Comparison of ENCODE assay signal across 1 cellular context in the genomic region with DNA sequence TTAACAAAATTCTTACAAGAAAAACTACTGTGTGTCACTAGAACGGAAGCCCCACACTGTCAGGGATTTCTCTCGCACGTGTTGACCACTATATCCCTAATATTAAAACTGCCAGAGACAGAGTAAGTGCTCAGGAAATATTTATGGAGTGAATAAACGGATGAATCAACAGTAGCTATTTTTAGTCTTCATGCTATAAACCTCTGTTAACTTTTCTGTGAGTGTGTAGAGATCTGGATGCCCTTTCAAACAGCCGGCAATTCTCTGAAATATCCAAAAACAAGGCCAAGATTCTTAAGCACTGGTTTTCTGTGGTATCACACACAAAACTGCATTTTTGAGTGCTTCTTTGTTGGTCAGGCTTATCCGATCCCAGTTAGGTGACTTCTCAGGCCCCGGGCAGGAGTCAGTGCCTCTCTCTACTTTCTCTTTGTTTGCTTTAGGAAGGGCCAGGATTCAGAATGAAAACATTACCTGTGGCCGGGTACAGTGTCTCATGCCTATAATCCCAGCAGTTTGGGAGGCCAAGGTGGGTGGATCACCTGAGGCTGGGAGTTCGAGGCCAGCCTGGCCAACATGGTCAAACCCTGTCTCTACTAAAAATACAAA.
TF ChIP-seq lines count a peak whose summit lies in the region.

No MANE protein-coding gene starts in this region.

TF ChIP-seq in HepG2, 621 proteins besides CTCF, POLR2A, EP300 and RAD21 (continued from another document and continues in another):
- TF ChIP-seq ZNF773 (CRISPR knock-in tag; IDR thresholded peaks at IDR 0.05; ENCODE audit: borderline replicate concordance): no peak
- TF ChIP-seq, protein P1, sequence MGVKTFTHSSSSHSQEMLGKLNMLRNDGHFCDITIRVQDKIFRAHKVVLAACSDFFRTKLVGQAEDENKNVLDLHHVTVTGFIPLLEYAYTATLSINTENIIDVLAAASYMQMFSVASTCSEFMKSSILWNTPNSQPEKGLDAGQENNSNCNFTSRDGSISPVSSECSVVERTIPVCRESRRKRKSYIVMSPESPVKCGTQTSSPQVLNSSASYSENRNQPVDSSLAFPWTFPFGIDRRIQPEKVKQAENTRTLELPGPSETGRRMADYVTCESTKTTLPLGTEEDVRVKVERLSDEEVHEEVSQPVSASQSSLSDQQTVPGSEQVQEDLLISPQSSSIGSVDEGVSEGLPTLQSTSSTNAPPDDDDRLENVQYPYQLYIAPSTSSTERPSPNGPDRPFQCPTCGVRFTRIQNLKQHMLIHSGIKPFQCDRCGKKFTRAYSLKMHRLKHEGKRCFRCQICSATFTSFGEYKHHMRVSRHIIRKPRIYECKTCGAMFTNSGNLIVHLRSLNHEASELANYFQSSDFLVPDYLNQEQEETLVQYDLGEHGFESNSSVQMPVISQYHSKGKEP (CRISPR knock-in tag; IDR thresholded peaks at IDR 0.05): no peak
- TF ChIP-seq, protein P2, sequence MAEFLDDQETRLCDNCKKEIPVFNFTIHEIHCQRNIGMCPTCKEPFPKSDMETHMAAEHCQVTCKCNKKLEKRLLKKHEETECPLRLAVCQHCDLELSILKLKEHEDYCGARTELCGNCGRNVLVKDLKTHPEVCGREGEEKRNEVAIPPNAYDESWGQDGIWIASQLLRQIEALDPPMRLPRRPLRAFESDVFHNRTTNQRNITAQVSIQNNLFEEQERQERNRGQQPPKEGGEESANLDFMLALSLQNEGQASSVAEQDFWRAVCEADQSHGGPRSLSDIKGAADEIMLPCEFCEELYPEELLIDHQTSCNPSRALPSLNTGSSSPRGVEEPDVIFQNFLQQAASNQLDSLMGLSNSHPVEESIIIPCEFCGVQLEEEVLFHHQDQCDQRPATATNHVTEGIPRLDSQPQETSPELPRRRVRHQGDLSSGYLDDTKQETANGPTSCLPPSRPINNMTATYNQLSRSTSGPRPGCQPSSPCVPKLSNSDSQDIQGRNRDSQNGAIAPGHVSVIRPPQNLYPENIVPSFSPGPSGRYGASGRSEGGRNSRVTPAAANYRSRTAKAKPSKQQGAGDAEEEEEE (CRISPR knock-in tag; IDR thresholded peaks at IDR 0.05; ENCODE audit: borderline replicate concordance): no peak
- TF ChIP-seq KLF16 (CRISPR knock-in tag; IDR thresholded peaks at IDR 0.05): no peak
- no peak for TF ChIP-seq TRIM24 (CRISPR knock-in tag; IDR thresholded peaks at IDR 0.05)
- peak; percentile 33 for TF ChIP-seq TEAD3 (CRISPR knock-in tag; optimal IDR thresholded peaks at IDR 0.05; ENCODE audit: borderline replicate concordance)
- TF ChIP-seq ZNF556 (CRISPR knock-in tag; IDR thresholded peaks at IDR 0.05; ENCODE audit: borderline replicate concordance): 0 out of 2 replicates have a peak, but pooled peaks have one; percentile 28
- no peak for TF ChIP-seq TCF7L2 (IDR thresholded peaks at IDR 0.05; ENCODE audit: low read depth, low read length)
- TF ChIP-seq PITX1 (CRISPR knock-in tag; IDR thresholded peaks at IDR 0.05): peak; percentile 55; the same call in 1 of the 2 replicates
- TF ChIP-seq TBX3 (IDR thresholded peaks at IDR 0.05; ENCODE audit: borderline replicate concordance): no peak
- TF ChIP-seq EZH2 (conservative IDR thresholded peaks at IDR 0.05; ENCODE audit: low read depth, low read length): no peak
- TF ChIP-seq REXO4 (CRISPR knock-in tag; IDR thresholded peaks at IDR 0.05; ENCODE audit: borderline replicate concordance): no peak
- no peak for TF ChIP-seq RELA (CRISPR knock-in tag; IDR thresholded peaks at IDR 0.05)
- TF ChIP-seq ZNF776 (CRISPR knock-in tag; IDR thresholded peaks at IDR 0.05): no peak
- no peak for TF ChIP-seq SRSF9 (IDR thresholded peaks at IDR 0.05; ENCODE audit: borderline replicate concordance, insufficient read depth, low read depth, low read length, poor library complexity, severe bottlenecking)
- TF ChIP-seq, protein P3, sequence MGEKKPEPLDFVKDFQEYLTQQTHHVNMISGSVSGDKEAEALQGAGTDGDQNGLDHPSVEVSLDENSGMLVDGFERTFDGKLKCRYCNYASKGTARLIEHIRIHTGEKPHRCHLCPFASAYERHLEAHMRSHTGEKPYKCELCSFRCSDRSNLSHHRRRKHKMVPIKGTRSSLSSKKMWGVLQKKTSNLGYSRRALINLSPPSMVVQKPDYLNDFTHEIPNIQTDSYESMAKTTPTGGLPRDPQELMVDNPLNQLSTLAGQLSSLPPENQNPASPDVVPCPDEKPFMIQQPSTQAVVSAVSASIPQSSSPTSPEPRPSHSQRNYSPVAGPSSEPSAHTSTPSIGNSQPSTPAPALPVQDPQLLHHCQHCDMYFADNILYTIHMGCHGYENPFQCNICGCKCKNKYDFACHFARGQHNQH (CRISPR knock-in tag; IDR thresholded peaks at IDR 0.05): no peak
- no peak for TF ChIP-seq ZBTB38 (CRISPR knock-in tag; IDR thresholded peaks at IDR 0.05)
- TF ChIP-seq ZNF549 (CRISPR knock-in tag; IDR thresholded peaks at IDR 0.05): no peak
- TF ChIP-seq BCL6 (CRISPR knock-in tag; IDR thresholded peaks at IDR 0.05): no peak
- TF ChIP-seq, protein P4, sequence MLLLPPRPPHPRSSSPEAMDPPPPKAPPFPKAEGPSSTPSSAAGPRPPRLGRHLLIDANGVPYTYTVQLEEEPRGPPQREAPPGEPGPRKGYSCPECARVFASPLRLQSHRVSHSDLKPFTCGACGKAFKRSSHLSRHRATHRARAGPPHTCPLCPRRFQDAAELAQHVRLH (CRISPR knock-in tag; IDR thresholded peaks at IDR 0.05; ENCODE audit: borderline replicate concordance, low read depth): no peak
- no peak for TF ChIP-seq ZSCAN25 (CRISPR knock-in tag; IDR thresholded peaks at IDR 0.05)
- TF ChIP-seq ZNF101 (CRISPR knock-in tag; IDR thresholded peaks at IDR 0.05; ENCODE audit: borderline replicate concordance, low read depth): no peak
- no peak for TF ChIP-seq ARID2 (CRISPR knock-in tag; IDR thresholded peaks at IDR 0.05; ENCODE audit: borderline replicate concordance)
- no peak for TF ChIP-seq ZNF652 (CRISPR knock-in tag; IDR thresholded peaks at IDR 0.05; ENCODE audit: borderline replicate concordance, low read depth)
- TF ChIP-seq ZNF251 (CRISPR knock-in tag; IDR thresholded peaks at IDR 0.05): no peak
- no peak for TF ChIP-seq THYN1 (CRISPR knock-in tag; IDR thresholded peaks at IDR 0.05; ENCODE audit: borderline replicate concordance, low read depth)
- TF ChIP-seq, protein P5, sequence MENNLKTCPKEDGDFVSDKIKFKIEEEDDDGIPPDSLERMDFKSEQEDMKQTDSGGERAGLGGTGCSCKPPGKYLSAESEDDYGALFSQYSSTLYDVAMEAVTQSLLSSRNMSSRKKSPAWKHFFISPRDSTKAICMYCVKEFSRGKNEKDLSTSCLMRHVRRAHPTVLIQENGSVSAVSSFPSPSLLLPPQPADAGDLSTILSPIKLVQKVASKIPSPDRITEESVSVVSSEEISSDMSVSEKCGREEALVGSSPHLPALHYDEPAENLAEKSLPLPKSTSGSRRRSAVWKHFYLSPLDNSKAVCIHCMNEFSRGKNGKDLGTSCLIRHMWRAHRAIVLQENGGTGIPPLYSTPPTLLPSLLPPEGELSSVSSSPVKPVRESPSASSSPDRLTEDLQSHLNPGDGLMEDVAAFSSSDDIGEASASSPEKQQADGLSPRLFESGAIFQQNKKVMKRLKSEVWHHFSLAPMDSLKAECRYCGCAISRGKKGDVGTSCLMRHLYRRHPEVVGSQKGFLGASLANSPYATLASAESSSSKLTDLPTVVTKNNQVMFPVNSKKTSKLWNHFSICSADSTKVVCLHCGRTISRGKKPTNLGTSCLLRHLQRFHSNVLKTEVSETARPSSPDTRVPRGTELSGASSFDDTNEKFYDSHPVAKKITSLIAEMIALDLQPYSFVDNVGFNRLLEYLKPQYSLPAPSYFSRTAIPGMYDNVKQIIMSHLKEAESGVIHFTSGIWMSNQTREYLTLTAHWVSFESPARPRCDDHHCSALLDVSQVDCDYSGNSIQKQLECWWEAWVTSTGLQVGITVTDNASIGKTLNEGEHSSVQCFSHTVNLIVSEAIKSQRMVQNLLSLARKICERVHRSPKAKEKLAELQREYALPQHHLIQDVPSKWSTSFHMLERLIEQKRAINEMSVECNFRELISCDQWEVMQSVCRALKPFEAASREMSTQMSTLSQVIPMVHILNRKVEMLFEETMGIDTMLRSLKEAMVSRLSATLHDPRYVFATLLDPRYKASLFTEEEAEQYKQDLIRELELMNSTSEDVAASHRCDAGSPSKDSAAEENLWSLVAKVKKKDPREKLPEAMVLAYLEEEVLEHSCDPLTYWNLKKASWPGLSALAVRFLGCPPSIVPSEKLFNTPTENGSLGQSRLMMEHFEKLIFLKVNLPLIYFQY (CRISPR knock-in tag; IDR thresholded peaks at IDR 0.05; ENCODE audit: borderline replicate concordance): no peak
- no peak for TF ChIP-seq HNRNPK (IDR thresholded peaks at IDR 0.05; ENCODE audit: low read depth, low read length, poor library complexity, severe bottlenecking)
- TF ChIP-seq MBNL3 (CRISPR knock-in tag; conservative IDR thresholded peaks at IDR 0.05): no peak
- no peak for TF ChIP-seq ZNF619 (CRISPR knock-in tag; IDR thresholded peaks at IDR 0.05)
- no peak for TF ChIP-seq ZNF329 (CRISPR knock-in tag; IDR thresholded peaks at IDR 0.05; ENCODE audit: low read depth)
- TF ChIP-seq, protein P6, sequence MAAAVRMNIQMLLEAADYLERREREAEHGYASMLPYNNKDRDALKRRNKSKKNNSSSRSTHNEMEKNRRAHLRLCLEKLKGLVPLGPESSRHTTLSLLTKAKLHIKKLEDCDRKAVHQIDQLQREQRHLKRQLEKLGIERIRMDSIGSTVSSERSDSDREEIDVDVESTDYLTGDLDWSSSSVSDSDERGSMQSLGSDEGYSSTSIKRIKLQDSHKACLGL (CRISPR knock-in tag; IDR thresholded peaks at IDR 0.05): no peak
- TF ChIP-seq, protein P7, sequence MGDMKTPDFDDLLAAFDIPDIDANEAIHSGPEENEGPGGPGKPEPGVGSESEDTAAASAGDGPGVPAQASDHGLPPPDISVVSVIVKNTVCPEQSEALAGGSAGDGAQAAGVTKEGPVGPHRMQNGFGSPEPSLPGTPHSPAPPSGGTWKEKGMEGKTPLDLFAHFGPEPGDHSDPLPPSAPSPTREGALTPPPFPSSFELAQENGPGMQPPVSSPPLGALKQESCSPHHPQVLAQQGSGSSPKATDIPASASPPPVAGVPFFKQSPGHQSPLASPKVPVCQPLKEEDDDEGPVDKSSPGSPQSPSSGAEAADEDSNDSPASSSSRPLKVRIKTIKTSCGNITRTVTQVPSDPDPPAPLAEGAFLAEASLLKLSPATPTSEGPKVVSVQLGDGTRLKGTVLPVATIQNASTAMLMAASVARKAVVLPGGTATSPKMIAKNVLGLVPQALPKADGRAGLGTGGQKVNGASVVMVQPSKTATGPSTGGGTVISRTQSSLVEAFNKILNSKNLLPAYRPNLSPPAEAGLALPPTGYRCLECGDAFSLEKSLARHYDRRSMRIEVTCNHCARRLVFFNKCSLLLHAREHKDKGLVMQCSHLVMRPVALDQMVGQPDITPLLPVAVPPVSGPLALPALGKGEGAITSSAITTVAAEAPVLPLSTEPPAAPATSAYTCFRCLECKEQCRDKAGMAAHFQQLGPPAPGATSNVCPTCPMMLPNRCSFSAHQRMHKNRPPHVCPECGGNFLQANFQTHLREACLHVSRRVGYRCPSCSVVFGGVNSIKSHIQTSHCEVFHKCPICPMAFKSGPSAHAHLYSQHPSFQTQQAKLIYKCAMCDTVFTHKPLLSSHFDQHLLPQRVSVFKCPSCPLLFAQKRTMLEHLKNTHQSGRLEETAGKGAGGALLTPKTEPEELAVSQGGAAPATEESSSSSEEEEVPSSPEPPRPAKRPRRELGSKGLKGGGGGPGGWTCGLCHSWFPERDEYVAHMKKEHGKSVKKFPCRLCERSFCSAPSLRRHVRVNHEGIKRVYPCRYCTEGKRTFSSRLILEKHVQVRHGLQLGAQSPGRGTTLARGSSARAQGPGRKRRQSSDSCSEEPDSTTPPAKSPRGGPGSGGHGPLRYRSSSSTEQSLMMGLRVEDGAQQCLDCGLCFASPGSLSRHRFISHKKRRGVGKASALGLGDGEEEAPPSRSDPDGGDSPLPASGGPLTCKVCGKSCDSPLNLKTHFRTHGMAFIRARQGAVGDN (CRISPR knock-in tag; IDR thresholded peaks at IDR 0.05): peak; percentile 37; the same call in 1 of the 2 replicates
- TF ChIP-seq ZMYM4 (CRISPR knock-in tag; IDR thresholded peaks at IDR 0.05): no peak
- TF ChIP-seq TP53 (CRISPR knock-in tag; conservative IDR thresholded peaks at IDR 0.05): no peak
- TF ChIP-seq HDAC6 (IDR thresholded peaks at IDR 0.05; ENCODE audit: low read depth, low read length): no peak
